2 cellular contexts compared by ENCODE assay signal in the genomic region with DNA sequence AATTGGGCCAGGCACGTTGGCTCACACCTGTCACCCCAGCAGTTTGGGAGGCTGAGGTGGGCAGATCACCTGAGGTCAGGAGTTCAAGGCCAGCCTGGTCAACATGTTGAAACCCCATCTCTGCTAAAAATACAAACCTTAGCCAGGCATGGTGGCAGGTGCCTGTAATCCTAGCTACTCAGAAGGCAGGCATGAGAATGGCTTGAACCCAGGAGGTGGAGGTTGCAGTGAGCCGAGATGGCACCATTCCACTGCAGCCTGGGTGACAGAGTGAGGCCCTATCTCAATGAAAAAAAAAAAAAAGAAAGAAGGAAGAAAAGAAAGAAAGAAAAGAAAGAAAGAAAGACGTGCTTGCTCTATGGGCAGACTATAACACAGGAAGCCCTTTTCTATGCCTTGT.
TF ChIP-seq lines count a peak whose summit lies in the region.

No MANE protein-coding gene starts in this region.

TF ChIP-seq in IMR-90, 13 proteins besides CTCF, POLR2A, EP300 and RAD21:
- TF ChIP-seq BHLHE40 (IDR thresholded peaks at IDR 0.05; ENCODE audit: low read depth, low read length): no peak
- no peak for TF ChIP-seq MXI1 (IDR thresholded peaks at IDR 0.05; ENCODE audit: borderline replicate concordance, low read depth, low read length)
- no peak for TF ChIP-seq RCOR1 (IDR thresholded peaks at IDR 0.05; ENCODE audit: insufficient replicate concordance, low read length)
- no peak for TF ChIP-seq NFE2L2 (IDR thresholded peaks at IDR 0.05; ENCODE audit: low read depth, low read length)
- TF ChIP-seq, protein P1, sequence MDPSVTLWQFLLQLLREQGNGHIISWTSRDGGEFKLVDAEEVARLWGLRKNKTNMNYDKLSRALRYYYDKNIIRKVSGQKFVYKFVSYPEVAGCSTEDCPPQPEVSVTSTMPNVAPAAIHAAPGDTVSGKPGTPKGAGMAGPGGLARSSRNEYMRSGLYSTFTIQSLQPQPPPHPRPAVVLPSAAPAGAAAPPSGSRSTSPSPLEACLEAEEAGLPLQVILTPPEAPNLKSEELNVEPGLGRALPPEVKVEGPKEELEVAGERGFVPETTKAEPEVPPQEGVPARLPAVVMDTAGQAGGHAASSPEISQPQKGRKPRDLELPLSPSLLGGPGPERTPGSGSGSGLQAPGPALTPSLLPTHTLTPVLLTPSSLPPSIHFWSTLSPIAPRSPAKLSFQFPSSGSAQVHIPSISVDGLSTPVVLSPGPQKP (IDR thresholded peaks at IDR 0.05; ENCODE audit: borderline replicate concordance, low read depth, low read length): no peak
- no peak for TF ChIP-seq RFX5 (IDR thresholded peaks at IDR 0.05; ENCODE audit: low read depth, low read length)
- TF ChIP-seq SMC3 (IDR thresholded peaks at IDR 0.05; ENCODE audit: low read depth, low read length): no peak
- no peak for TF ChIP-seq CEBPB (IDR thresholded peaks at IDR 0.05; ENCODE audit: low read depth, low read length)

TF ChIP-seq in endothelial cell of umbilical vein, 7 proteins besides CTCF, POLR2A, EP300 and RAD21:
- TF ChIP-seq FOS (IDR thresholded peaks at IDR 0.05; ENCODE audit: borderline replicate concordance, insufficient read depth, low read length): no peak
- TF ChIP-seq, protein P2, sequence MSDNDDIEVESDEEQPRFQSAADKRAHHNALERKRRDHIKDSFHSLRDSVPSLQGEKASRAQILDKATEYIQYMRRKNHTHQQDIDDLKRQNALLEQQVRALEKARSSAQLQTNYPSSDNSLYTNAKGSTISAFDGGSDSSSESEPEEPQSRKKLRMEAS (IDR thresholded peaks at IDR 0.05; ENCODE audit: insufficient read depth, insufficient read length): no peak
